1 cellular context compared by ENCODE assay signal in genomic region chr19:4589579-4590410, GRCh38.
TF ChIP-seq lines count a peak whose summit lies in the region.

No MANE protein-coding gene starts in this region.

TF ChIP-seq in K562, 482 proteins besides CTCF, POLR2A, EP300 and RAD21 (continued from another document):
- 0 out of 4 replicates have a peak, but pooled peaks of 1 of the 2 experiments have one; percentile 29 for TF ChIP-seq MAZ (CRISPR knock-in tag; conservative IDR thresholded peaks at IDR 0.05 in 1 of 2, IDR thresholded peaks at IDR 0.05 in 1 of 2)
- TF ChIP-seq ZNF253 (CRISPR knock-in tag; conservative IDR thresholded peaks at IDR 0.05), result no peak
- no peak for TF ChIP-seq HOXB6 (CRISPR knock-in tag; IDR thresholded peaks at IDR 0.05; ENCODE audit: borderline replicate concordance)
- TF ChIP-seq ATF3 (IDR thresholded peaks at IDR 0.05), result peak; percentile 25; the same call in 1 of the 2 replicates
- TF ChIP-seq ATF3 (CRISPR knock-in tag; conservative IDR thresholded peaks at IDR 0.05), result no peak
- TF ChIP-seq SOX6 (IDR thresholded peaks at IDR 0.05), result peak; percentile 24; the same call in 1 of the 2 replicates
- 0 out of 2 replicates have a peak, but pooled peaks have one; percentile 10 for TF ChIP-seq STAG1 (CRISPR knock-in tag; IDR thresholded peaks at IDR 0.05; ENCODE audit: borderline replicate concordance)
- 0 out of 2 replicates have a peak, but pooled peaks have one; percentile 15 for TF ChIP-seq BHLHE40 (IDR thresholded peaks at IDR 0.05; ENCODE audit: low read length)
